ENCODE assay signal across 18 cellular contexts in the genomic region with DNA sequence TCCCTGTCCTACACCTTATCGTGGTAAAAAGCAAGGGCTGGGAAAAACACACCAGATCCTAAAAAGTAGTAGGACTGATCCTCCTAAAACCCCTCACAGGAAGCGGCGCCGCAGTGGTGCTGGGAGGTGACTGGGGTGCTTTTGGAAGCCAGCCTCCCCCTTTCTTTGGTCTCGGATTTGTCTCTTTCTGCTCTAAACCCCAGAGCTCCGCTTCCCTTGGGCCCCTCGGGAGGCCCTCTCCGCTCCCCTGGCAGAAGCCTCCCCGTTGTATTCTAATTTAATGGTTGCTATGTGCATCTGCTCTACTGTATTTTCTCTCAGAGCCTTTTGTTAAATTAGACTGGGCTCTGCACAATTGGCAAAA.
DNase-seq lines count a peak whose midpoint lies in the region; ATAC-seq and TF ChIP-seq lines count a peak whose summit lies in the region.
"Had no signal": no experiment of that assay in that cellular context is flagged by ENCODE, and none has a peak within 500 bp of the region (broad histone marks: within the 10 kb centered on the region; RNA-seq: fewer than 3 reads in every experiment).

No MANE protein-coding gene starts in this region.

- H3K9me3 ChIP-seq in iPS DF 6.9 (ENCODE audit: control insufficient read depth, insufficient read depth, low read length) (no peaks in the 10 kb centered on the region), osteoblast (ENCODE audit: low read depth, low read length) (no peaks in the 10 kb centered on the region)
- H3K9me3 ChIP-seq: psoas muscle, vagina had no signal

- H3K27me3 Mint-ChIP-seq in WTC11 (ENCODE audit: low read depth): peaks cover 49% of the 10 kb centered on the region
- H3K27me3 Mint-ChIP-seq in activated T-cell treated with anti-CD3 and anti-CD28 coated beads, Interleukin-2, amount 50 U/mL, for 24 hours: peaks cover 39% of the 10 kb centered on the region

- no peaks in the 10 kb centered on the region for H3K9me3 Mint-ChIP-seq in WTC11
- H3K9me3 Mint-ChIP-seq in activated T-cell treated with anti-CD3 and anti-CD28 coated beads, Interleukin-2, amount 50 U/mL, for 24 hours: peaks cover 2% of the 10 kb centered on the region

- H3K4me2 ChIP-seq in osteoblast (ENCODE audit: insufficient read depth, low read length): peak overlapping the region; percentile 68

- H3K27ac ChIP-seq in iPS DF 6.9 (ENCODE audit: low read length) (no peak overlapping the region), osteoblast (ENCODE audit: low read depth, low read length) (no peak overlapping the region)
- H3K27ac ChIP-seq: psoas muscle, vagina, WERI-Rb-1 had no signal

- H3K4me3 ChIP-seq in iPS DF 6.9 (ENCODE audit: low read length) (peak overlapping the region; percentile 63; the same call in 1 of the 2 replicates), osteoblast (ENCODE audit: insufficient read depth, low read length) (peak overlapping the region; percentile 67)
- H3K4me3 ChIP-seq: GM12878 had no signal

- no CpG with 5 or more reads among the region's 9 CpGs for WGBS in iPS DF 6.9 (ENCODE audit: insufficient coverage, insufficient read length)

- POLR2A ChIA-PET in WTC11 (lab: Charles Lee): interaction anchor here (0.6 to 1.5 kb wide), 2 partner anchors 14 to 15 kb away, joined by 3 read pairs; no protein-coding TSS in a partner anchor

- H2AFZ ChIP-seq in osteoblast (ENCODE audit: low read length): no peak overlapping the region

- H3K4me3 Mint-ChIP-seq in WTC11: peak overlapping the region; percentile 88
- no peak overlapping the region for H3K4me3 Mint-ChIP-seq in activated T-cell treated with anti-CD3 and anti-CD28 coated beads, Interleukin-2, amount 50 U/mL, for 24 hours

- H3K27me3 ChIP-seq in iPS DF 6.9 (ENCODE audit: control insufficient read depth, insufficient read depth, low read length) (peaks cover 4% of the 10 kb centered on the region; the same call in 1 of the 2 replicates), osteoblast (ENCODE audit: insufficient read depth, low read length) (peaks cover 10% of the 10 kb centered on the region)

- H3K27ac Mint-ChIP-seq in WTC11: no peak overlapping the region
- H3K27ac Mint-ChIP-seq in activated T-cell treated with anti-CD3 and anti-CD28 coated beads, Interleukin-2, amount 50 U/mL, for 24 hours: no peak overlapping the region

- no peaks in the 10 kb centered on the region for H3K36me3 ChIP-seq in iPS DF 6.9 (ENCODE audit: control insufficient read depth, insufficient read depth, low read length)
- H3K36me3 ChIP-seq in osteoblast (ENCODE audit: insufficient read depth, low read length): no peaks in the 10 kb centered on the region
- H3K36me3 ChIP-seq: vagina, WERI-Rb-1 had no signal

- no peaks in the 10 kb centered on the region for H4K20me1 ChIP-seq in osteoblast (ENCODE audit: insufficient read depth, low read length)

- peaks cover 21% of the 10 kb centered on the region for H3K4me1 Mint-ChIP-seq in WTC11
- H3K4me1 Mint-ChIP-seq in activated T-cell treated with anti-CD3 and anti-CD28 coated beads, Interleukin-2, amount 50 U/mL, for 24 hours (ENCODE audit: low read depth): peaks cover 3% of the 10 kb centered on the region

- ATAC-seq in WTC11: peak; percentile 15
- ATAC-seq: GM12878, psoas muscle had no signal

- CTCF ChIA-PET in WTC11 (lab: Charles Lee): interaction anchor here (4.8 kb wide), 1 partner anchor 120 kb away, joined by 71 read pairs; no protein-coding TSS in a partner anchor

- no peaks in the 10 kb centered on the region for H3K36me3 Mint-ChIP-seq in WTC11
- no peaks in the 10 kb centered on the region for H3K36me3 Mint-ChIP-seq in activated T-cell treated with anti-CD3 and anti-CD28 coated beads, Interleukin-2, amount 50 U/mL, for 24 hours (ENCODE audit: low read depth)

- H3K4me1 ChIP-seq in iPS DF 6.9 (ENCODE audit: control insufficient read depth, insufficient read depth, low read length) (no peaks in the 10 kb centered on the region; the same call in 1 of the 2 replicates), osteoblast (ENCODE audit: insufficient read depth, low read length) (peaks cover 4% of the 10 kb centered on the region)
- H3K4me1 ChIP-seq: psoas muscle had no signal

- DNase-seq in ELF-1 (ENCODE audit: low read depth, low spot score) (peak; percentile 8), WTC11 (ENCODE audit: low spot score) (peak; percentile 29), iPS DF 6.9 (ENCODE audit: low read depth, low spot score) (no peak), osteoblast (ENCODE audit: insufficient read length, low spot score, missing footprints) (no peak), MV-4-11 (lab: John Stamatoyannopoulos, UW) (no peak)
- no peak for DNase-seq in activated T-cell treated with anti-CD3 and anti-CD28 coated beads, Interleukin-2, amount 50 U/mL, for 24 hours
- DNase-seq in stimulated activated CD4-positive, alpha-beta T cell treated with anti-CD3 and anti-CD28 coated beads, Interleukin-15, amount 100 ng/mL, for 24 hours: no peak
- DNase-seq in effector CD8-positive, alpha-beta T cell (lab: John Stamatoyannopoulos, UW): no peak
- DNase-seq: activated CD8-positive, alpha-beta memory T cell treated with anti-CD3 and anti-CD28 coated beads for 24 hours; amniotic stem cell; NCI-H146; NCI-H446; psoas muscle; Right ventricle myocardium superior; stimulated activated naive CD4-positive, alpha-beta T cell treated with Interleukin-2 at 50 U/mL for 16 hours; WERI-Rb-1 had no signal

- no peaks in the 10 kb centered on the region for H3K79me2 ChIP-seq in osteoblast (ENCODE audit: insufficient read depth, low read length)

- TF ChIP-seq CTCF in WTC11 (IDR thresholded peaks at IDR 0.05) (no peak), osteoblast (IDR thresholded peaks at IDR 0.05; ENCODE audit: extremely low read depth, low read depth, low read length) (no peak)

TF ChIP-seq in WTC11, 78 proteins besides CTCF, POLR2A, EP300 and RAD21:
- TF ChIP-seq HMGA2 (CRISPR knock-in tag; IDR thresholded peaks at IDR 0.05): no peak
- TF ChIP-seq, protein P1, sequence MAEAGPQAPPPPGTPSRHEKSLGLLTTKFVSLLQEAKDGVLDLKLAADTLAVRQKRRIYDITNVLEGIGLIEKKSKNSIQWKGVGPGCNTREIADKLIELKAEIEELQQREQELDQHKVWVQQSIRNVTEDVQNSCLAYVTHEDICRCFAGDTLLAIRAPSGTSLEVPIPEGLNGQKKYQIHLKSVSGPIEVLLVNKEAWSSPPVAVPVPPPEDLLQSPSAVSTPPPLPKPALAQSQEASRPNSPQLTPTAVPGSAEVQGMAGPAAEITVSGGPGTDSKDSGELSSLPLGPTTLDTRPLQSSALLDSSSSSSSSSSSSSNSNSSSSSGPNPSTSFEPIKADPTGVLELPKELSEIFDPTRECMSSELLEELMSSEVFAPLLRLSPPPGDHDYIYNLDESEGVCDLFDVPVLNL (CRISPR knock-in tag; IDR thresholded peaks at IDR 0.05; ENCODE audit: borderline replicate concordance, low read depth): no peak

Comparison
In these comparisons a context has a peak if more than half of its experiments do, and no peak if none do; other contexts are left out.
1. DNase-seq: peak in ELF-1 (single experiment) and WTC11 (single experiment); none in iPS DF 6.9 (single experiment), osteoblast (single experiment), MV-4-11 (single experiment), activated T-cell treated with anti-CD3 and anti-CD28 coated beads, Interleukin-2, amount 50 U/mL, for 24 hours (single experiment), stimulated activated CD4-positive, alpha-beta T cell treated with anti-CD3 and anti-CD28 coated beads, Interleukin-15, amount 100 ng/mL, for 24 hours (single experiment) and effector CD8-positive, alpha-beta T cell (single experiment).